30 cellular contexts compared by ENCODE assay signal in the genomic region with DNA sequence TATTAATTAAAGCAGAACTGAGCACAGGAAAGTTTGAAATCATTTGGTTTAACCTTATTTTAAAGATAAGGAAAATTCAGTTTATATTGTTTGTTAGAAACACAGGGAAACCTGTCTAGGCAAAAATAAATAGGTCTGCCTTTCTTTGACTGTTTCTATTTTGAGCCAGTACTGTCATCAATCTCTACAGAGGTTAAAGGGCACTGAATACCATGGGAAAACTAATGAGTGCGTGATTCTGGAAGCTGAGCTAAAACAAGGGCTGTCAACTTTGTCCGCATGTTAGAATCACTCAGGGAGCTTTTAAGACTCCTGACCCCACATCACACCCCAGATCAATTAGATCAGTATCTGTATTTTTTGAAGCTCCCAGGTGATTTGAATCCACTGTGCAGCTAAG. TPM values are rescaled to one million over a fixed set of nuclear protein-coding genes. Genes with fewer than 3 reads are reported as not detected.
DNase-seq lines count a peak whose midpoint lies in the region; ATAC-seq and TF ChIP-seq lines count a peak whose summit lies in the region.
"Had no signal": no experiment of that assay in that cellular context is flagged by ENCODE, and none has a peak within 500 bp of the region (broad histone marks: within the 10 kb centered on the region; RNA-seq: fewer than 3 reads in every experiment).

No MANE protein-coding gene starts in this region.

- H3K9me3 Mint-ChIP-seq in brain, result no peaks in the 10 kb centered on the region
- H3K9me3 Mint-ChIP-seq: activated CD4-positive, alpha-beta memory T cell treated with anti-CD3 and anti-CD28 coated beads, Interleukin-2, amount 10 ng/mL, durations not matched to agents 7 days and 5 days; activated naive CD4-positive, alpha-beta T cell treated with anti-CD3 and anti-CD28 coated beads for 36 hours; naive thymus-derived CD8-positive, alpha-beta T cell had no signal

- peaks cover 26% of the 10 kb centered on the region for H3K4me1 Mint-ChIP-seq in brain
- H3K4me1 Mint-ChIP-seq: activated CD4-positive, alpha-beta memory T cell treated with anti-CD3 and anti-CD28 coated beads, Interleukin-2, amount 10 ng/mL, durations not matched to agents 7 days and 5 days; T-helper 17 cell had no signal

- no peak overlapping the region for H3K4me3 Mint-ChIP-seq in brain
- H3K4me3 Mint-ChIP-seq: activated CD4-positive, alpha-beta memory T cell treated with anti-CD3 and anti-CD28 coated beads, Interleukin-2, amount 10 ng/mL, durations not matched to agents 7 days and 5 days; activated naive CD4-positive, alpha-beta T cell treated with anti-CD3 and anti-CD28 coated beads for 36 hours; naive thymus-derived CD8-positive, alpha-beta T cell; T-helper 17 cell had no signal

- WGBS in gastroesophageal sphincter (ENCODE audit: low coverage in 1 of 2), 2 donors, result 35 to 55% methylated on average over 2 of the region's 2 CpGs
- 80 to 100% methylated on average over 1 of the region's 2 CpGs for WGBS in mesodermal cell (ENCODE audit: insufficient coverage in 2 of 2), 2 experiments

- peaks cover 11 to 39% (median 25%) of the 10 kb centered on the region in 3 donors for H3K4me1 ChIP-seq in gastroesophageal sphincter
- no peaks in the 10 kb centered on the region for H3K4me1 ChIP-seq in mesodermal cell (ENCODE audit: control insufficient read depth, insufficient read depth, low read length, poor library complexity, severe bottlenecking)
- peaks cover 9 to 29% of the 10 kb centered on the region in 2 donors for H3K4me1 ChIP-seq in thoracic aorta (ENCODE audit: control insufficient read depth in 1 of 2, low read depth in 2 of 2)
- H3K4me1 ChIP-seq: BLaER1 had no signal

- H3K27me3 ChIP-seq in gastroesophageal sphincter (no peaks in the 10 kb centered on the region), thoracic aorta (replicated peaks; ENCODE audit: insufficient read depth) (no peaks in the 10 kb centered on the region)
- H3K27me3 ChIP-seq: BLaER1, brain microvascular endothelial cell had no signal

- ATAC-seq in gastroesophageal sphincter, result no peak
- ATAC-seq in thoracic aorta (ENCODE audit: insufficient number of reproducible peaks, low FRiP score, low read depth), result no peak
- no peak for ATAC-seq in HG03354 (IDR thresholded peaks at IDR 0.05; ENCODE audit: poor library complexity, severe bottlenecking, unreplicated experiment)
- ATAC-seq in HG03342 (IDR thresholded peaks at IDR 0.05; ENCODE audit: unreplicated experiment), result no peak
- ATAC-seq: GM12878; naive thymus-derived CD8-positive, alpha-beta T cell; stimulated activated naive CD8-positive, alpha-beta T cell treated with anti-CD3 and anti-CD28 coated beads, Interleukin-15, Interleukin-2, amounts not matched to agents 100 U/mL and 50 U/mL, for 24 hours; T-helper 17 cell had no signal

- no peaks in the 10 kb centered on the region for H3K9me3 ChIP-seq in gastroesophageal sphincter
- H3K9me3 ChIP-seq in mesodermal cell (ENCODE audit: control insufficient read depth, low read length), result no peaks in the 10 kb centered on the region
- no peaks in the 10 kb centered on the region for H3K9me3 ChIP-seq in thoracic aorta
- H3K9me3 ChIP-seq: BLaER1, lower lobe of right lung had no signal

- peak overlapping the region in 3 of 5 experiments; percentile 57 to 81 (median 74) for H3K27ac Mint-ChIP-seq in brain
- H3K27ac Mint-ChIP-seq: activated CD4-positive, alpha-beta memory T cell treated with anti-CD3 and anti-CD28 coated beads, Interleukin-2, amount 10 ng/mL, durations not matched to agents 7 days and 5 days; activated naive CD4-positive, alpha-beta T cell treated with anti-CD3 and anti-CD28 coated beads for 36 hours; naive thymus-derived CD8-positive, alpha-beta T cell; T-helper 17 cell had no signal

- no peak overlapping the region for H3K4me3 ChIP-seq in gastroesophageal sphincter
- no peak overlapping the region for H3K4me3 ChIP-seq in mesodermal cell (ENCODE audit: extremely low read depth, insufficient read depth, low read length, poor library complexity, severe bottlenecking)
- no peak overlapping the region for H3K4me3 ChIP-seq in thoracic aorta
- H3K4me3 ChIP-seq: BLaER1, GM12878, lower lobe of right lung, SK-N-MC had no signal

- no peak for DNase-seq in thoracic aorta (ENCODE audit: low spot score)
- DNase-seq in activated CD4-positive, CD25-positive, alpha-beta regulatory T cell (lab: John Stamatoyannopoulos, UW), result no peak
- no peak for DNase-seq in NCI-H1417 (lab: John Stamatoyannopoulos, UW)
- DNase-seq: activated CD4-positive, alpha-beta memory T cell treated with anti-CD3 and anti-CD28 coated beads, Interleukin-2, amount 10 ng/mL, durations not matched to agents 7 days and 5 days; activated CD4-positive, alpha-beta T cell treated with anti-CD3 and anti-CD28 coated beads for 1 hour; activated CD8-positive, alpha-beta memory T cell treated with anti-CD3 and anti-CD28 coated beads, Interleukin-2, amount 50 U/mL, for 48 hours; activated naive CD4-positive, alpha-beta T cell treated with anti-CD3 and anti-CD28 coated beads for 36 hours; brain microvascular endothelial cell; COR-L47; effector CD4-positive, alpha-beta T cell; islet precursor cell; lower lobe of right lung; naive thymus-derived CD8-positive, alpha-beta T cell; NCI-H1105; NCI-H187 treated with DMSO at 0.1 percent for 48 hours; NCI-H2171; NCI-H510A; retina; RPMI8226; stimulated activated CD4-positive, alpha-beta T cell treated with anti-CD3 and anti-CD28 coated beads, Interleukin-1b, Interleukin-23, amount 100 ng/mL, for 48 hours; stimulated activated naive CD8-positive, alpha-beta T cell treated with anti-CD3 and anti-CD28 coated beads, Interleukin-15, Interleukin-2, amounts not matched to agents 100 U/mL and 50 U/mL, for 24 hours; T-helper 17 cell had no signal

- H3K27me3 Mint-ChIP-seq in brain, result no peaks in the 10 kb centered on the region
- H3K27me3 Mint-ChIP-seq: activated CD4-positive, alpha-beta memory T cell treated with anti-CD3 and anti-CD28 coated beads, Interleukin-2, amount 10 ng/mL, durations not matched to agents 7 days and 5 days; naive thymus-derived CD8-positive, alpha-beta T cell; T-helper 17 cell had no signal

- H3K36me3 ChIP-seq in gastroesophageal sphincter (peaks cover 0 to 3% of the 10 kb centered on the region in 2 donors), mesodermal cell (ENCODE audit: control insufficient read depth, insufficient read depth, low read length) (no peaks in the 10 kb centered on the region), thoracic aorta (no peaks in the 10 kb centered on the region)
- H3K36me3 ChIP-seq: BLaER1, lower lobe of right lung had no signal

- TF ChIP-seq CTCF in brain (conservative IDR thresholded peaks at IDR 0.05) (no peak), gastroesophageal sphincter (IDR thresholded peaks at IDR 0.05) (no peak), thoracic aorta (IDR thresholded peaks at IDR 0.05) (no peak)

- no peak for TF ChIP-seq EP300 in gastroesophageal sphincter (IDR thresholded peaks at IDR 0.05)

- H3K27ac ChIP-seq in gastroesophageal sphincter (peak overlapping the region; percentile 61 to 75 (median 72)), mesodermal cell (ENCODE audit: low read depth, low read length, severe bottlenecking) (peak overlapping the region; percentile 31), thoracic aorta (peak overlapping the region; percentile 67 to 77)
- H3K27ac ChIP-seq: BLaER1, brain microvascular endothelial cell, lower lobe of right lung, SK-N-MC had no signal

- peaks cover 28% of the 10 kb centered on the region for H3K36me3 Mint-ChIP-seq in brain
- H3K36me3 Mint-ChIP-seq: naive thymus-derived CD8-positive, alpha-beta T cell had no signal

- TF ChIP-seq POLR2A in gastroesophageal sphincter (IDR thresholded peaks at IDR 0.05), result no peak

RNA-seq across cellular contexts. Expression of a gene that starts 38.8 kb away (rescaled TPM):
- polyA plus RNA-seq in brain (ENCODE audit: insufficient read depth, low read depth, low replicate concordance), result 20.6 TPM
- 1 to 10 TPM; 3.3 to 6.9 (median 4.5) TPM for total RNA-seq in gastroesophageal sphincter
- 15.8 TPM for polyA plus RNA-seq in mesodermal cell (2013, experiment 1 of 2)
- 16.2 TPM for polyA plus RNA-seq in mesodermal cell (2013, experiment 2 of 2)
- 1 to 10 TPM; 2.0 to 3.5 TPM for total RNA-seq in thoracic aorta

RNA-seq across cellular contexts. Expression of a gene that starts 59.3 kb away (rescaled TPM):
- 1.2 TPM for polyA plus RNA-seq in brain (ENCODE audit: insufficient read depth, low read depth, low replicate concordance)
- total RNA-seq in gastroesophageal sphincter, result 1 to 10 TPM; 4.0 to 8.1 (median 7.1) TPM
- polyA plus RNA-seq in mesodermal cell (2013, experiment 1 of 2), result 4.1 TPM
- 4.5 TPM for polyA plus RNA-seq in mesodermal cell (2013, experiment 2 of 2)
- total RNA-seq in thoracic aorta, result 10 to 100 TPM; 16.5 to 21.1 TPM
- polyA plus RNA-seq: naive thymus-derived CD8-positive, alpha-beta T cell had no signal
